37 cellular contexts compared by ENCODE assay signal in genomic region chr10:59088912-59089573, GRCh38.
"Had no signal": no experiment of that assay in that cellular context is flagged by ENCODE, and none has a peak within 500 bp of the region (broad histone marks: within the 10 kb centered on the region; RNA-seq: fewer than 3 reads in every experiment).

No MANE protein-coding gene starts in this region.

- ATAC-seq: activated CD8-positive, alpha-beta T cell treated with anti-CD3 and anti-CD28 coated beads for 36 hours; activated naive CD4-positive, alpha-beta T cell treated with anti-CD3 and anti-CD28 coated beads, Interleukin-2, amount 50 U/mL, for 72 hours; activated T-cell treated with anti-CD3 and anti-CD28 coated beads, Interleukin-2, amount 50 U/mL, for 4 hours; activated T-cell treated with anti-CD3 and anti-CD28 coated beads, Interleukin-2, amount 50 U/mL, for 72 hours; activated T-helper 17 cell treated with anti-CD3 and anti-CD28 coated beads, Interleukin-2, amount 50 U/mL, for 72 hours; body of pancreas had no signal

- H3K27ac Mint-ChIP-seq: activated B cell treated with CpG ODN at 0.5 μM for 24 hours; activated CD4-positive, alpha-beta memory T cell treated with anti-CD3 and anti-CD28 coated beads for 36 hours; activated CD4-positive, alpha-beta T cell treated with anti-CD3 and anti-CD28 coated beads, Interleukin-2, amount 10 ng/mL, durations not matched to agents 24 days and 14 days; activated CD8-positive, alpha-beta T cell treated with anti-CD3 and anti-CD28 coated beads for 36 hours; activated naive CD4-positive, alpha-beta T cell treated with anti-CD3 and anti-CD28 coated beads for 36 hours; activated naive CD4-positive, alpha-beta T cell treated with anti-CD3 and anti-CD28 coated beads, Interleukin-2, amount 50 U/mL, for 72 hours; activated naive CD8-positive, alpha-beta T cell treated with anti-CD3 and anti-CD28 coated beads for 36 hours; activated T-cell treated with anti-CD3 and anti-CD28 coated beads, Interleukin-2, amount 50 U/mL, for 72 hours; activated T-helper 1 cell treated with anti-CD3 and anti-CD28 coated beads, Interleukin-12 subunit alpha, Interleukin-12 subunit beta, Interleukin-2, Interleukin-4 antibody, amounts not matched to agents 30 ng/mL and 10 ng/mL and 1 ng/mL, durations not matched to agents 14 hours and 24 hours and 36 hours; activated T-helper 17 cell treated with anti-CD3 and anti-CD28 coated beads, Interleukin-2, amount 50 U/mL, for 72 hours; T-helper 1 cell treated with Interleukin-12 subunit alpha and Interleukin-12 subunit beta and Interleukin-4 antibody, amounts not matched to agents 30 μg/mL and 1 μg/mL, for 36 hours; T-helper 2 cell treated with Interferon-gamma antibody and Interleukin-4, amounts not matched to agents 5 μg/mL and 100 μg/mL, for 36 hours had no signal

- H3K9me3 Mint-ChIP-seq: activated B cell treated with CpG ODN at 0.5 μM for 24 hours; activated CD4-positive, alpha-beta T cell treated with anti-CD3 and anti-CD28 coated beads, Interleukin-2, amount 10 ng/mL, durations not matched to agents 24 days and 14 days; activated T-cell treated with anti-CD3 and anti-CD28 coated beads, Interleukin-2, amount 50 U/mL, for 4 hours; activated T-helper 1 cell treated with anti-CD3 and anti-CD28 coated beads, Interleukin-12 subunit alpha, Interleukin-12 subunit beta, Interleukin-2, Interleukin-4 antibody, amounts not matched to agents 30 ng/mL and 10 ng/mL and 1 ng/mL, durations not matched to agents 14 hours and 24 hours and 36 hours; activated T-helper 17 cell treated with anti-CD3 and anti-CD28 coated beads, Interleukin-2, amount 50 U/mL, for 72 hours; T-helper 1 cell treated with Interleukin-12 subunit alpha and Interleukin-12 subunit beta and Interleukin-4 antibody, amounts not matched to agents 30 μg/mL and 1 μg/mL, for 36 hours; T-helper 2 cell treated with Interferon-gamma antibody and Interleukin-4, amounts not matched to agents 5 μg/mL and 100 μg/mL, for 36 hours had no signal

- H3K4me1 Mint-ChIP-seq: activated B cell treated with CpG ODN at 0.5 μM for 24 hours; activated CD4-positive, alpha-beta T cell treated with anti-CD3 and anti-CD28 coated beads, Interleukin-2, amount 10 ng/mL, durations not matched to agents 24 days and 14 days; activated naive CD8-positive, alpha-beta T cell treated with anti-CD3 and anti-CD28 coated beads for 36 hours; activated T-helper 17 cell treated with anti-CD3 and anti-CD28 coated beads, Interleukin-2, amount 50 U/mL, for 72 hours; central memory CD8-positive, alpha-beta T cell had no signal

- H3K4me1 ChIP-seq: adrenal gland, body of pancreas had no signal

- H3K4me3 Mint-ChIP-seq: activated B cell treated with CpG ODN at 0.5 μM for 24 hours; activated CD4-positive, alpha-beta memory T cell treated with anti-CD3 and anti-CD28 coated beads for 36 hours; activated CD4-positive, alpha-beta T cell treated with anti-CD3 and anti-CD28 coated beads, Interleukin-2, amount 10 ng/mL, durations not matched to agents 24 days and 14 days; activated CD8-positive, alpha-beta T cell treated with anti-CD3 and anti-CD28 coated beads for 36 hours; activated naive CD4-positive, alpha-beta T cell treated with anti-CD3 and anti-CD28 coated beads for 36 hours; activated naive CD8-positive, alpha-beta T cell treated with anti-CD3 and anti-CD28 coated beads for 36 hours; activated T-cell treated with anti-CD3 and anti-CD28 coated beads, Interleukin-2, amount 50 U/mL, for 4 hours; activated T-cell treated with anti-CD3 and anti-CD28 coated beads, Interleukin-2, amount 50 U/mL, for 72 hours; activated T-helper 1 cell treated with anti-CD3 and anti-CD28 coated beads, Interleukin-12 subunit alpha, Interleukin-12 subunit beta, Interleukin-2, Interleukin-4 antibody, amounts not matched to agents 30 ng/mL and 10 ng/mL and 1 ng/mL, durations not matched to agents 14 hours and 24 hours and 36 hours; activated T-helper 17 cell treated with anti-CD3 and anti-CD28 coated beads, Interleukin-2, amount 50 U/mL, for 72 hours; central memory CD8-positive, alpha-beta T cell; T-helper 1 cell treated with Interleukin-12 subunit alpha and Interleukin-12 subunit beta and Interleukin-4 antibody, amounts not matched to agents 30 μg/mL and 1 μg/mL, for 36 hours; T-helper 2 cell treated with Interferon-gamma antibody and Interleukin-4, amounts not matched to agents 5 μg/mL and 100 μg/mL, for 36 hours had no signal

- H3K27me3 Mint-ChIP-seq: activated B cell treated with CpG ODN at 0.5 μM for 24 hours; activated CD4-positive, alpha-beta memory T cell treated with anti-CD3 and anti-CD28 coated beads for 36 hours; activated CD4-positive, alpha-beta T cell treated with anti-CD3 and anti-CD28 coated beads, Interleukin-2, amount 10 ng/mL, durations not matched to agents 24 days and 14 days; activated CD8-positive, alpha-beta T cell treated with anti-CD3 and anti-CD28 coated beads for 36 hours; activated naive CD8-positive, alpha-beta T cell treated with anti-CD3 and anti-CD28 coated beads for 36 hours; central memory CD8-positive, alpha-beta T cell had no signal

- DNase-seq: activated B cell treated with CpG ODN at 0.5 μM for 24 hours; activated CD4-positive, alpha-beta memory T cell treated with anti-CD3 and anti-CD28 coated beads for 36 hours; activated CD4-positive, alpha-beta T cell treated with anti-CD3 and anti-CD28 coated beads for 4 hours; activated CD4-positive, alpha-beta T cell treated with anti-CD3 and anti-CD28 coated beads, Interleukin-2, amount 10 ng/mL, durations not matched to agents 24 days and 14 days; activated CD4-positive, alpha-beta T cell treated with anti-CD3 and anti-CD28 coated beads, Interleukin-2, amount 50 U/mL, for 1 hour; activated CD4-positive, alpha-beta T cell treated with anti-CD3 and anti-CD28 coated beads, Interleukin-2, amount 50 U/mL, for 4 hours; activated CD4-positive, CD25-positive, alpha-beta regulatory T cell treated with anti-CD3 and anti-CD28 coated beads, Interleukin-2, amount 50 U/mL, for 72 hours; activated CD8-positive, alpha-beta memory T cell treated with anti-CD3 and anti-CD28 coated beads, Interleukin-2, amount 50 U/mL, for 4 hours; activated CD8-positive, alpha-beta T cell treated with anti-CD3 and anti-CD28 coated beads for 36 hours; activated effector memory CD4-positive, alpha-beta T cell treated with anti-CD3 and anti-CD28 coated beads, Interleukin-2, amount 50 U/mL, for 16 hours; activated gamma-delta T cell treated with Interleukin-2 at 50 U/mL for 16 hours; activated naive CD4-positive, alpha-beta T cell; activated naive CD4-positive, alpha-beta T cell treated with anti-CD3 and anti-CD28 coated beads for 36 hours; activated naive CD4-positive, alpha-beta T cell treated with anti-CD3 and anti-CD28 coated beads, Interleukin-2, amount 50 U/mL, for 16 hours; activated naive CD8-positive, alpha-beta T cell treated with anti-CD3 and anti-CD28 coated beads for 36 hours; activated T-cell treated with anti-CD3 and anti-CD28 coated beads for 4 hours; activated T-cell treated with anti-CD3 and anti-CD28 coated beads, Interleukin-2, amount 50 U/mL, for 1 hour; activated T-cell treated with anti-CD3 and anti-CD28 coated beads, Interleukin-2, amount 50 U/mL, for 4 hours; activated T-cell treated with anti-CD3 and anti-CD28 coated beads, Interleukin-2, amount 50 U/mL, for 72 hours; adrenal gland; amniotic stem cell; aorta; body of pancreas; brain microvascular endothelial cell; caudate nucleus; cerebellar nuclear complex; T-helper 1 cell; T-helper 2 cell; T-helper 9 cell had no signal

- H3K27ac ChIP-seq: adrenal gland, body of pancreas, brain microvascular endothelial cell, cardiac muscle cell, VCaP had no signal

- H3K27me3 ChIP-seq: adrenal gland, body of pancreas, brain microvascular endothelial cell, cardiac muscle cell had no signal

- H3K4me3 ChIP-seq: adrenal gland, body of pancreas, cardiac muscle cell had no signal

- H3K9me3 ChIP-seq: adrenal gland, body of pancreas had no signal

- H3K36me3 Mint-ChIP-seq: activated CD4-positive, alpha-beta memory T cell treated with anti-CD3 and anti-CD28 coated beads for 36 hours; activated naive CD4-positive, alpha-beta T cell treated with anti-CD3 and anti-CD28 coated beads, Interleukin-2, amount 50 U/mL, for 72 hours; activated naive CD8-positive, alpha-beta T cell treated with anti-CD3 and anti-CD28 coated beads for 36 hours had no signal

- H3K36me3 ChIP-seq: adrenal gland, brain microvascular endothelial cell, cardiac muscle cell had no signal
